ENCODE assay signal across 20 cellular contexts in the genomic region with DNA sequence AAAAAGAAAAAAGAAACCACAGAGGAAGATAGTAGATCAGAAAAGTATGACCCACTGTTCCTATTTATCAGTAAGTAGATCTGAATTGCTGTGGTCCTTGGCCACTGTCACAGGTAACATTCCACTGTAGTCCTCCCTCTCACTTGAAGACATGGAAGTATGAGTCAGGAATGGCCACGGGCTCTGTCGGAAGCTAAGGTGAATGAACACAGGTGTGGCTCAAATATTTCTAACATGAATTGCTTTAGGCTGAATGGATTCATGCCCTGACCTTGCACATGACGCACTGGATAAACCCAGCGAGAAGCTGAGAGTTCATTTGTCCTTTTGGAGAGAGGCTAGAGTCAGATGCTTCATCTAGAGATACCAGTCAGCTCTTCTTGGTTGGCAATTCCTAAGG.
DNase-seq lines count a peak whose midpoint lies in the region; ATAC-seq and TF ChIP-seq lines count a peak whose summit lies in the region.
"Had no signal": no experiment of that assay in that cellular context is flagged by ENCODE, and none has a peak within 500 bp of the region (broad histone marks: within the 10 kb centered on the region; RNA-seq: fewer than 3 reads in every experiment).

No MANE protein-coding gene starts in this region.

- no peak overlapping the region for H3K27ac Mint-ChIP-seq in naive thymus-derived CD4-positive, alpha-beta T cell
- no peak overlapping the region for H3K27ac Mint-ChIP-seq in chondrocyte (ENCODE audit: unreplicated experiment)
- H3K27ac Mint-ChIP-seq: GM23338 had no signal

- no peaks in the 10 kb centered on the region for H4K20me1 ChIP-seq in PC-3 (ENCODE audit: low read length)
- H4K20me1 ChIP-seq: BLaER1 had no signal

- intact Hi-C loops in PC-3 (cut with micrococcal nuclease) = loop anchor here (1.0 to 5.0 kb wide), 2 partner anchors 9 to 54 kb away; no protein-coding TSS in a partner anchor
- intact Hi-C loops in mucosa of descending colon (cut with DNase I, micrococcal nuclease) = loop anchor here in 1 of 2 donors (10.0 kb wide), 1 partner anchor 504 kb away; no protein-coding TSS in a partner anchor
- intact Hi-C loops in naive thymus-derived CD4-positive, alpha-beta T cell (cut with micrococcal nuclease) = no loop called here

- H3K9me3 Mint-ChIP-seq in naive thymus-derived CD4-positive, alpha-beta T cell = peaks cover 0 to 23% (median 5%) of the 10 kb centered on the region in 11 donors
- peaks cover 34% of the 10 kb centered on the region for H3K9me3 Mint-ChIP-seq in chondrocyte (ENCODE audit: low read depth)

- no peak overlapping the region for H2BK5ac ChIP-seq in mesendoderm (ENCODE audit: low read length)

- H2BK15ac ChIP-seq in mesendoderm (replicated peaks; ENCODE audit: low read depth) = no peak overlapping the region

- no peaks in the 10 kb centered on the region for H3K36me3 Mint-ChIP-seq in naive thymus-derived CD4-positive, alpha-beta T cell
- H3K36me3 Mint-ChIP-seq in chondrocyte (ENCODE audit: low read depth) = no peaks in the 10 kb centered on the region
- H3K36me3 Mint-ChIP-seq: CD8-positive, alpha-beta memory T cell had no signal

- no peak overlapping the region for H2BK120ac ChIP-seq in mesendoderm (ENCODE audit: low read depth, low read length)

- in situ Hi-C loops in Caki2 (cut with HindIII; ENCODE audit: low pct_unique_long_range_greater_than_20kb, low sequenced_read_pairs) = no loop called here

- CTCF ChIA-PET in PC-3 (lab: Charles Lee) = interaction anchor here (0.6 kb wide), 1 partner anchor 1549 kb away, joined by 3 read pairs; no protein-coding TSS in a partner anchor
- CTCF ChIA-PET in naive thymus-derived CD4-positive, alpha-beta T cell (lab: Charles Lee) = no interaction called here

- no peak overlapping the region for H3K4me3 ChIP-seq in PC-3 (ENCODE audit: low read length)
- no peak overlapping the region for H3K4me3 ChIP-seq in mucosa of descending colon
- H3K4me3 ChIP-seq in naive thymus-derived CD4-positive, alpha-beta T cell (ENCODE audit: low read length) = no peak overlapping the region
- H3K4me3 ChIP-seq in mesendoderm (ENCODE audit: low read length) = no peak overlapping the region
- H3K4me3 ChIP-seq: BLaER1, GM12878, GM23338, SJSA1 had no signal

- no peak overlapping the region for H3K9ac ChIP-seq in PC-3 (ENCODE audit: low read length)
- no peak overlapping the region for H3K9ac ChIP-seq in mesendoderm (ENCODE audit: low read length)
- H3K9ac ChIP-seq: BLaER1 had no signal

- H3K4me1 ChIP-seq in PC-3 (ENCODE audit: insufficient read depth, low read length) = peaks cover 24% of the 10 kb centered on the region
- no peaks in the 10 kb centered on the region for H3K4me1 ChIP-seq in mucosa of descending colon (ENCODE audit: low read depth)
- H3K4me1 ChIP-seq in naive thymus-derived CD4-positive, alpha-beta T cell (ENCODE audit: control insufficient read depth in 2 of 2, insufficient read depth in 2 of 2, low read length in 2 of 2) = no peaks in the 10 kb centered on the region
- H3K4me1 ChIP-seq in mesendoderm (ENCODE audit: control insufficient read depth, low read depth, low read length) = no peaks in the 10 kb centered on the region
- H3K4me1 ChIP-seq: BLaER1, SJSA1 had no signal

- H3K9me2 ChIP-seq in PC-3 (replicated peaks; ENCODE audit: low read length) = no peaks in the 10 kb centered on the region

- no peak overlapping the region for H2AFZ ChIP-seq in PC-3 (ENCODE audit: low read length)
- H2AFZ ChIP-seq: GM23338 had no signal

- no peak overlapping the region for H3K23ac ChIP-seq in mesendoderm (ENCODE audit: low read length)

- H3K4me3 Mint-ChIP-seq in naive thymus-derived CD4-positive, alpha-beta T cell = no peak overlapping the region
- H3K4me3 Mint-ChIP-seq in chondrocyte (ENCODE audit: unreplicated experiment) = no peak overlapping the region
- H3K4me3 Mint-ChIP-seq: CD8-positive, alpha-beta memory T cell; GM23338 had no signal

- peaks cover 7% of the 10 kb centered on the region for H3F3A ChIP-seq in PC-3 (ENCODE audit: low read length, unreplicated experiment)

- no peak overlapping the region for H2AK5ac ChIP-seq in mesendoderm (ENCODE audit: low read length)

- BruUV-seq in PC-3 (replicated peaks; lab: Mats Ljungman, UMichigan) = no TSS peak

- no peak overlapping the region for H4K5ac ChIP-seq in mesendoderm (ENCODE audit: low read length)

- 0 out of 2 replicates have a peak overlapping the region, but pooled peaks have one; percentile 27 for H3K4me2 ChIP-seq in PC-3 (ENCODE audit: low read length)
- H3K4me2 ChIP-seq in mesendoderm (ENCODE audit: low read length) = no peak overlapping the region
- H3K4me2 ChIP-seq: BLaER1, GM23338 had no signal

- H3K79me1 ChIP-seq in mesendoderm (ENCODE audit: low read length) = no peaks in the 10 kb centered on the region

- ATAC-seq in PC-3 (peak; percentile 91), mucosa of descending colon (peak; percentile 36)
- no peak for ATAC-seq in naive thymus-derived CD4-positive, alpha-beta T cell
- ATAC-seq: GM12878, GM23338 had no signal

- H3K27me3 ChIP-seq in PC-3 (ENCODE audit: low read length) (no peaks in the 10 kb centered on the region), mesendoderm (ENCODE audit: insufficient read depth, low read length, poor library complexity) (no peaks in the 10 kb centered on the region)
- no peaks in the 10 kb centered on the region for H3K27me3 ChIP-seq in naive thymus-derived CD4-positive, alpha-beta T cell (ENCODE audit: control insufficient read depth in 2 of 2, insufficient read depth in 2 of 2, low read length in 2 of 2)
- H3K27me3 ChIP-seq: BLaER1, SJSA1 had no signal

- no peak overlapping the region for H4K8ac ChIP-seq in mesendoderm (ENCODE audit: low read depth, low read length)

- H3K27ac ChIP-seq in PC-3 (ENCODE audit: low read length) (peak overlapping the region; percentile 64), epithelial cell of prostate (peak overlapping the region; percentile 92), mesendoderm (ENCODE audit: low read depth, low read length) (no peak overlapping the region)
- H3K27ac ChIP-seq in naive thymus-derived CD4-positive, alpha-beta T cell (ENCODE audit: low read depth, low read length) = no peak overlapping the region
- H3K27ac ChIP-seq: BLaER1, SJSA1 had no signal

- H3K79me2 ChIP-seq in PC-3 (ENCODE audit: low read length) = no peaks in the 10 kb centered on the region
- no peaks in the 10 kb centered on the region for H3K79me2 ChIP-seq in mesendoderm (ENCODE audit: control insufficient read depth, insufficient read depth, low read length)

- no peak overlapping the region for H3K18ac ChIP-seq in mesendoderm (ENCODE audit: low read length)

- POLR2A ChIA-PET in PC-3 (lab: Charles Lee; ENCODE audit: unreplicated experiment) = no interaction called here
- POLR2A ChIA-PET in naive thymus-derived CD4-positive, alpha-beta T cell (lab: Charles Lee) = no interaction called here

- H3K36me3 ChIP-seq in PC-3 (ENCODE audit: low read depth, low read length) = no peaks in the 10 kb centered on the region
- no peaks in the 10 kb centered on the region for H3K36me3 ChIP-seq in mucosa of descending colon (ENCODE audit: low read depth)
- no peaks in the 10 kb centered on the region for H3K36me3 ChIP-seq in naive thymus-derived CD4-positive, alpha-beta T cell (ENCODE audit: control insufficient read depth in 2 of 3, insufficient read depth in 3 of 3, low read length in 3 of 3)
- H3K36me3 ChIP-seq in mesendoderm (ENCODE audit: control insufficient read depth, insufficient read depth, low read length) = no peaks in the 10 kb centered on the region
- H3K36me3 ChIP-seq: BLaER1, SJSA1 had no signal

- peak; percentile 48 for DNase-seq in Caki2 (ENCODE audit: low read depth)
- DNase-seq in PC-3 = peak; percentile 97
- peak; percentile 92 for DNase-seq in epithelial cell of prostate (ENCODE audit: low read depth, low spot score)
- no peak for DNase-seq in mucosa of descending colon
- no peak for DNase-seq in naive thymus-derived CD4-positive, alpha-beta T cell
- DNase-seq in NCI-H1048 (lab: John Stamatoyannopoulos, UW) = no peak
- DNase-seq in chondrocyte (ENCODE audit: low spot score) = no peak
- DNase-seq in mesendoderm = no peak
- DNase-seq: CD8-positive, alpha-beta memory T cell; DMS 273 treated with DMSO at 0.1 percent for 48 hours; GDM1; IMR-90; Kasumi-1; NCI-H1417; NCI-H187 treated with DMSO at 0.1 percent for 48 hours; NCI-H526 treated with DMSO at 0.1 percent for 48 hours had no signal

- no peak overlapping the region for H3K4ac ChIP-seq in mesendoderm (ENCODE audit: low read depth, low read length)

- no peak overlapping the region for H3K56ac ChIP-seq in mesendoderm (ENCODE audit: low read length)

- WGBS in mesendoderm (ENCODE audit: extremely low coverage, insufficient coverage, low lambda C conversion rate) = no CpG with 5 or more reads among the region's 4 CpGs

- TF ChIP-seq CTCF in PC-3 (conservative IDR thresholded peaks at IDR 0.05; ENCODE audit: low read depth, low read length) = no peak
- TF ChIP-seq CTCF in mucosa of descending colon (IDR thresholded peaks at IDR 0.05) = no peak
- TF ChIP-seq CTCF in chondrocyte (IDR thresholded peaks at IDR 0.05) = no peak

- H3K4me1 Mint-ChIP-seq in naive thymus-derived CD4-positive, alpha-beta T cell = no peaks in the 10 kb centered on the region
- H3K4me1 Mint-ChIP-seq in chondrocyte (ENCODE audit: low read depth) = no peaks in the 10 kb centered on the region
- H3K4me1 Mint-ChIP-seq: CD8-positive, alpha-beta memory T cell; GM23338 had no signal

- H3K9me3 ChIP-seq in PC-3 (ENCODE audit: low read length) (peaks cover 8% of the 10 kb centered on the region; the same call in 1 of the 2 replicates), mucosa of descending colon (no peaks in the 10 kb centered on the region)
- H3K9me3 ChIP-seq in naive thymus-derived CD4-positive, alpha-beta T cell (ENCODE audit: control insufficient read depth in 2 of 3, low read length in 3 of 3) = no peaks in the 10 kb centered on the region
- H3K9me3 ChIP-seq: BLaER1, SJSA1 had no signal

- peaks cover 0 to 7% (median 0%) of the 10 kb centered on the region in 5 donors for H3K27me3 Mint-ChIP-seq in naive thymus-derived CD4-positive, alpha-beta T cell
- H3K27me3 Mint-ChIP-seq in chondrocyte (ENCODE audit: low read depth) = no peaks in the 10 kb centered on the region
- H3K27me3 Mint-ChIP-seq: CD8-positive, alpha-beta memory T cell had no signal

Comparison
In these comparisons a context has a peak if more than half of its experiments do, and no peak if none do; other contexts are left out.
1. DNase-seq: peak in Caki2 (single experiment), PC-3 (single experiment) and epithelial cell of prostate (single experiment); none in mucosa of descending colon (0 of 3), naive thymus-derived CD4-positive, alpha-beta T cell (0 of 9), NCI-H1048 (single experiment), chondrocyte (single experiment) and mesendoderm (single experiment).
2. H3K27ac ChIP-seq: peak in PC-3 (single experiment) and epithelial cell of prostate (single experiment); none in naive thymus-derived CD4-positive, alpha-beta T cell (single experiment) and mesendoderm (single experiment).